In genomic region chr7:131543298-131543697, GRCh38 we compare ENCODE assay signal across 12 cellular contexts. TPM values are rescaled to one million over a fixed set of nuclear protein-coding genes. Genes with fewer than 3 reads are reported as not detected.
DNase-seq lines count a peak whose midpoint lies in the region; ATAC-seq and TF ChIP-seq lines count a peak whose summit lies in the region.
"Had no signal": no experiment of that assay in that cellular context is flagged by ENCODE, and none has a peak within 500 bp of the region (broad histone marks: within the 10 kb centered on the region; RNA-seq: fewer than 3 reads in every experiment).

No MANE protein-coding gene starts in this region.

- H3K4me1 ChIP-seq in esophagus squamous epithelium (peaks cover 5 to 47% (median 15%) of the 10 kb centered on the region in 3 donors), sigmoid colon (peaks cover 3 to 78% (median 49%) of the 10 kb centered on the region in 4 donors), testis (peaks cover 3% of the 10 kb centered on the region)

- TF ChIP-seq EP300 in Ishikawa (IDR thresholded peaks at IDR 0.05; ENCODE audit: borderline replicate concordance): no peak
- TF ChIP-seq EP300 in sigmoid colon (IDR thresholded peaks at IDR 0.05): no peak

- no peak overlapping the region for H3K4me3 ChIP-seq in esophagus squamous epithelium
- no peak overlapping the region for H3K4me3 ChIP-seq in sigmoid colon
- H3K4me3 ChIP-seq in testis: no peak overlapping the region

- intact Hi-C loops in esophagus squamous epithelium (cut with DNase I) (no loop called here), sigmoid colon (cut with DNase I) (loop anchor here (5.0 kb wide), 1 partner anchor 36 kb away; no protein-coding TSS in a partner anchor), testis (cut with DNase I; ENCODE audit: low total_unique reads) (loop anchor here (10.0 kb wide), 1 partner anchor 112 kb away; no protein-coding TSS in a partner anchor)

- H3K27ac ChIP-seq in esophagus squamous epithelium (peak overlapping the region in 3 of 4 donors; percentile 4 to 65 (median 57)), sigmoid colon (peak overlapping the region in 3 of 4 donors; percentile 59 to 87 (median 60)), testis (no peak overlapping the region)

- H3K36me3 ChIP-seq in esophagus squamous epithelium (no peaks in the 10 kb centered on the region), sigmoid colon (no peaks in the 10 kb centered on the region), testis (ENCODE audit: low read depth, missing control alignments) (no peaks in the 10 kb centered on the region)

- H3K27me3 ChIP-seq in esophagus squamous epithelium (no peaks in the 10 kb centered on the region), sigmoid colon (no peaks in the 10 kb centered on the region), testis (no peaks in the 10 kb centered on the region)

- H3K9me3 ChIP-seq in esophagus squamous epithelium (no peaks in the 10 kb centered on the region), sigmoid colon (no peaks in the 10 kb centered on the region), testis (no peaks in the 10 kb centered on the region)

- DNase-seq in ELF-1 (ENCODE audit: low read depth, low spot score) (peak; percentile 18), esophagus squamous epithelium (lab: John Stamatoyannopoulos, UW) (no peak), sigmoid colon (peak; percentile 40), testis (no peak), KBM-7 (no peak), NCI-H774 (lab: John Stamatoyannopoulos, UW) (no peak)
- DNase-seq: CD4-positive, alpha-beta T cell; H7; NCI-H226; NCI-H526 had no signal

- in situ Hi-C loops in KBM-7 (cut with MboI; ENCODE audit: low pct_unique_long_range_greater_than_20kb, low sequenced_read_pairs): no loop called here

- no peak for TF ChIP-seq RAD21 in Ishikawa (IDR thresholded peaks at IDR 0.05; ENCODE audit: low read depth)

- no peak for ATAC-seq in HG03025 (IDR thresholded peaks at IDR 0.05; ENCODE audit: low FRiP score, unreplicated experiment)

- TF ChIP-seq CTCF in esophagus squamous epithelium (IDR thresholded peaks at IDR 0.05) (no peak), sigmoid colon (IDR thresholded peaks at IDR 0.05) (no peak), testis (IDR thresholded peaks at IDR 0.05) (no peak)

- no peak for TF ChIP-seq POLR2A in esophagus squamous epithelium (IDR thresholded peaks at IDR 0.05)
- no peak for TF ChIP-seq POLR2A in sigmoid colon (IDR thresholded peaks at IDR 0.05)
- TF ChIP-seq POLR2A in testis (IDR thresholded peaks at IDR 0.05): no peak

- 72 to 79% methylated on average over 5 of the region's 5 CpGs for WGBS in esophagus squamous epithelium, 2 donors
- 91 to 93% methylated on average over 5 of the region's 5 CpGs for WGBS in sigmoid colon, 2 donors
- WGBS in testis, 2 donors: 89 to 92% methylated on average over 2 to 5 of the region's 5 CpGs

TF ChIP-seq in Ishikawa, 13 proteins besides CTCF, POLR2A, EP300 and RAD21:
- TF ChIP-seq MAX (IDR thresholded peaks at IDR 0.05): no peak
- no peak for TF ChIP-seq TEAD4 (IDR thresholded peaks at IDR 0.05)
- TF ChIP-seq CREB1 (IDR thresholded peaks at IDR 0.05; ENCODE audit: low read depth): no peak
- peak; percentile 47; the same call in 1 of the 2 replicates for TF ChIP-seq USF1 (IDR thresholded peaks at IDR 0.05)
- no peak for TF ChIP-seq YY1 (IDR thresholded peaks at IDR 0.05; ENCODE audit: low read depth)
- no peak for TF ChIP-seq TAF1 (IDR thresholded peaks at IDR 0.05; ENCODE audit: low read depth)
TF ChIP-seq in Ishikawa: peak in this region for 1.

RNA-seq across cellular contexts. Expression of gene PODXL, which starts 13.1 kb away (rescaled TPM):
- total RNA-seq in esophagus squamous epithelium (10 to 100 TPM in 1 of 4 donors, 1 to 10 TPM in 3; 5.0 to 22.3 (median 7.6) TPM), sigmoid colon (10 to 100 TPM; 15.8 to 23.2 (median 20.2) TPM), testis (10 to 100 TPM; 15.4 to 19.4 TPM)
- polyA plus RNA-seq in sigmoid colon (1 to 10 TPM; 1.2 to 8.8 (median 3.0) TPM), testis (ENCODE audit: insufficient read depth, low read depth, low replicate concordance) (27.3 TPM)

Comparison
In these comparisons a context has a peak if more than half of its experiments do, and no peak if none do; other contexts are left out.
1. DNase-seq: peak in ELF-1 (single experiment) and sigmoid colon (single experiment); none in esophagus squamous epithelium (single experiment), testis (single experiment), KBM-7 (single experiment) and NCI-H774 (single experiment).
2. H3K27ac ChIP-seq: peak in esophagus squamous epithelium (3 of 4) and sigmoid colon (3 of 4); none in testis (0 of 2).